8 cellular contexts compared by ENCODE assay signal in genomic region chr6:7108964-7109836, GRCh38. TPM values are rescaled to one million over a fixed set of nuclear protein-coding genes. Genes with fewer than 3 reads are reported as not detected.
A peak's percentile ranks its signal among the peaks of the same experiment; 100 is the strongest.
DNase-seq lines count a peak whose midpoint lies in the region; TF ChIP-seq lines count a peak whose summit lies in the region.

No MANE protein-coding gene starts in this region.

- H3K27me3 ChIP-seq in mucosa of stomach (ENCODE audit: control insufficient read depth, insufficient read depth, low read length) (no peaks in the 10 kb centered on the region), testis (no peaks in the 10 kb centered on the region)

- H3K27ac ChIP-seq in 22Rv1: peak overlapping the region; percentile 80
- H3K27ac ChIP-seq in testis: peak overlapping the region; percentile 93 to 97

- H3K4me3 ChIP-seq in epithelial cell of proximal tubule (ENCODE audit: low read depth, low read length) (peak overlapping the region; percentile 70), mucosa of stomach (ENCODE audit: low read length) (peak overlapping the region; percentile 69), testis (peak overlapping the region; percentile 88 to 94)

- no peak for TF ChIP-seq POLR2A in testis (IDR thresholded peaks at IDR 0.05)

- H3K36me3 ChIP-seq in mucosa of stomach (ENCODE audit: control insufficient read depth, insufficient read depth, low read length): no peaks in the 10 kb centered on the region
- H3K36me3 ChIP-seq in testis (ENCODE audit: low read depth, missing control alignments): no peaks in the 10 kb centered on the region

- peak overlapping the region; percentile 83 for H3K9ac ChIP-seq in mucosa of stomach (ENCODE audit: low read length)

- intact Hi-C loops in testis (cut with DNase I; ENCODE audit: low total_unique reads): no loop called here

- WGBS in testis, 2 donors: 0 to 1% methylated on average over 8 to 82 of the region's 86 CpGs

- DNase-seq in GM19238 (ENCODE audit: insufficient read length, low spot score) (peak; percentile 46), NCI-H774 (lab: John Stamatoyannopoulos, UW) (peak; percentile 18), epithelial cell of proximal tubule (ENCODE audit: low read depth) (no peak), testis (peak; percentile 82), HPDE6-E6E7 (ENCODE audit: extremely low spot score) (no peak)
- DNase-seq in activated CD8-positive, alpha-beta memory T cell treated with anti-CD3 and anti-CD28 coated beads, Interleukin-2, amount 50 U/mL, for 48 hours: peak; percentile 73

- TF ChIP-seq CTCF in 22Rv1 (IDR thresholded peaks at IDR 0.05): no peak
- TF ChIP-seq CTCF in epithelial cell of proximal tubule (conservative IDR thresholded peaks at IDR 0.05; ENCODE audit: low read depth, low read length): no peak
- no peak for TF ChIP-seq CTCF in testis (IDR thresholded peaks at IDR 0.05)

- H3K4me1 ChIP-seq in mucosa of stomach (ENCODE audit: control insufficient read depth, insufficient read depth, low read length): peaks cover 19% of the 10 kb centered on the region
- H3K4me1 ChIP-seq in testis: peaks cover 26% of the 10 kb centered on the region

- no peaks in the 10 kb centered on the region for H3K9me3 ChIP-seq in mucosa of stomach (ENCODE audit: control insufficient read depth, low read length)
- H3K9me3 ChIP-seq in testis: no peaks in the 10 kb centered on the region

RNA-seq across cellular contexts. Expression of gene RREB1, which starts 1.4 kb away (rescaled TPM):
- total RNA-seq in epithelial cell of proximal tubule (12.2 and 15.9 TPM in 2 replicates), testis (10 to 100 TPM; 75.0 to 79.2 TPM)
- polyA plus RNA-seq in testis (ENCODE audit: insufficient read depth, low read depth, low replicate concordance): 30.0 TPM

Comparison
In these comparisons a context has a peak if more than half of its experiments do, and no peak if none do; other contexts are left out.
1. DNase-seq: peak in GM19238 (single experiment), NCI-H774 (single experiment), activated CD8-positive, alpha-beta memory T cell treated with anti-CD3 and anti-CD28 coated beads, Interleukin-2, amount 50 U/mL, for 48 hours (single experiment) and testis (single experiment); none in epithelial cell of proximal tubule (single experiment) and HPDE6-E6E7 (single experiment).
2. Peak in every context shown above with its lines, with median percentiles within 50 percentile points of each other: H3K4me3 ChIP-seq.